In genomic region chr1:155873860-155874259, GRCh38 we compare ENCODE assay signal across 1 cellular context.
TF ChIP-seq lines count a peak whose summit lies in the region.

No MANE protein-coding gene starts in this region.

TF ChIP-seq in HEK293, 187 proteins besides CTCF, POLR2A, EP300 and RAD21 (continued from another document and continues in another):
- TF ChIP-seq PRDM2 (tag by site-specific recombination; IDR thresholded peaks at IDR 0.05; ENCODE audit: borderline replicate concordance) = no peak
- TF ChIP-seq KLF1 (tag by site-specific recombination; IDR thresholded peaks at IDR 0.05) = 0 out of 2 replicates have a peak, but pooled peaks have one; percentile 43
- TF ChIP-seq ZNF785 (tag by site-specific recombination; IDR thresholded peaks at IDR 0.05) = no peak
- no peak for TF ChIP-seq SP3 (tag by site-specific recombination; IDR thresholded peaks at IDR 0.05)
- no peak for TF ChIP-seq ZNF18 (tag by site-specific recombination; IDR thresholded peaks at IDR 0.05)
- TF ChIP-seq ZNF112 (tag by site-specific recombination; IDR thresholded peaks at IDR 0.05) = no peak
- no peak for TF ChIP-seq ZNF184 (tag by site-specific recombination; IDR thresholded peaks at IDR 0.05)
- TF ChIP-seq, protein P1, sequence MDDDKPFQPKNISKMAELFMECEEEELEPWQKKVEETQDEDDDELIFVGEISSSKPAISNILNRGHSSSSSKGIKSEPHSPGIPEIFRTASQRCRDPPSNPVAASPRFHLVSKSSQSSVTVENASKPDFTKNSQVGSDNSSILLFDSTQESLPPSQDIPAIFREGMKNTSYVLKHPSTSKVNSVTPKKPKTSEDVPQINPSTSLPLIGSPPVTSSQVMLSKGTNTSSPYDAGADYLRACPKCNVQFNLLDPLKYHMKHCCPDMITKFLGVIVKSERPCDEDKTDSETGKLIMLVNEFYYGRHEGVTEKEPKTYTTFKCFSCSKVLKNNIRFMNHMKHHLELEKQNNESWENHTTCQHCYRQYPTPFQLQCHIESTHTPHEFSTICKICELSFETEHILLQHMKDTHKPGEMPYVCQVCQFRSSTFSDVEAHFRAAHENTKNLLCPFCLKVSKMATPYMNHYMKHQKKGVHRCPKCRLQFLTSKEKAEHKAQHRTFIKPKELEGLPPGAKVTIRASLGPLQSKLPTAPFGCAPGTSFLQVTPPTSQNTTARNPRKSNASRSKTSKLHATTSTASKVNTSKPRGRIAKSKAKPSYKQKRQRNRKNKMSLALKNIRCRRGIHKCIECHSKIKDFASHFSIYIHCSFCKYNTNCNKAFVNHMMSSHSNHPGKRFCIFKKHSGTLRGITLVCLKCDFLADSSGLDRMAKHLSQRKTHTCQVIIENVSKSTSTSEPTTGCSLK (tag by site-specific recombination; IDR thresholded peaks at IDR 0.05) = no peak
- no peak for TF ChIP-seq ZNF292 (tag by site-specific recombination; IDR thresholded peaks at IDR 0.05; ENCODE audit: borderline replicate concordance, low read depth)
- no peak for TF ChIP-seq ZNF24 (tag by site-specific recombination; IDR thresholded peaks at IDR 0.05)
- no peak for TF ChIP-seq IKZF3 (tag by site-specific recombination; IDR thresholded peaks at IDR 0.05)
- TF ChIP-seq ZNF311 (tag by site-specific recombination; IDR thresholded peaks at IDR 0.05; ENCODE audit: borderline replicate concordance) = no peak
- peak; percentile 63 for TF ChIP-seq SP7 (tag by site-specific recombination; IDR thresholded peaks at IDR 0.05)
- TF ChIP-seq KLF10 (tag by site-specific recombination; IDR thresholded peaks at IDR 0.05) = no peak
- no peak for TF ChIP-seq AEBP2 (tag by site-specific recombination; IDR thresholded peaks at IDR 0.05; ENCODE audit: borderline replicate concordance)
- TF ChIP-seq ZNF558 (tag by site-specific recombination; IDR thresholded peaks at IDR 0.05) = no peak
- TF ChIP-seq ZNF202 (tag by site-specific recombination; IDR thresholded peaks at IDR 0.05; ENCODE audit: borderline replicate concordance) = no peak
- peak; percentile 81; the same call in 1 of the 2 replicates for TF ChIP-seq PRDM6 (tag by site-specific recombination; IDR thresholded peaks at IDR 0.05)
- no peak for TF ChIP-seq ZNF510 (tag by site-specific recombination; IDR thresholded peaks at IDR 0.05; ENCODE audit: insufficient replicate concordance)
- no peak for TF ChIP-seq FEZF1 (tag by site-specific recombination; IDR thresholded peaks at IDR 0.05)
- TF ChIP-seq ZBTB21 (tag by site-specific recombination; IDR thresholded peaks at IDR 0.05) = no peak
- TF ChIP-seq KLF7 (tag by site-specific recombination; IDR thresholded peaks at IDR 0.05; ENCODE audit: borderline replicate concordance) = no peak
- TF ChIP-seq ZNF830 (tag by site-specific recombination; IDR thresholded peaks at IDR 0.05; ENCODE audit: low read depth) = no peak
- TF ChIP-seq KLF9 (tag by site-specific recombination; IDR thresholded peaks at IDR 0.05; ENCODE audit: low read depth) = peak; percentile 27; the same call in 1 of the 2 replicates
- no peak for TF ChIP-seq TCF7L2 (IDR thresholded peaks at IDR 0.05; ENCODE audit: borderline replicate concordance, low read depth, low read length)
- no peak for TF ChIP-seq ZNF302 (tag by site-specific recombination; IDR thresholded peaks at IDR 0.05; ENCODE audit: low read depth)
- no peak for TF ChIP-seq ZNF19 (tag by site-specific recombination; IDR thresholded peaks at IDR 0.05; ENCODE audit: low read depth)
- TF ChIP-seq ZNF350 (tag by site-specific recombination; IDR thresholded peaks at IDR 0.05) = no peak
- TF ChIP-seq PRDM1 (tag by site-specific recombination; IDR thresholded peaks at IDR 0.05) = no peak
- TF ChIP-seq ZNF433 (tag by site-specific recombination; IDR thresholded peaks at IDR 0.05; ENCODE audit: low read depth) = no peak
- no peak for TF ChIP-seq ZNF26 (tag by site-specific recombination; IDR thresholded peaks at IDR 0.05)
- no peak for TF ChIP-seq MYNN (tag by site-specific recombination; IDR thresholded peaks at IDR 0.05; ENCODE audit: borderline replicate concordance)
- no peak for TF ChIP-seq ZNF239 (tag by site-specific recombination; IDR thresholded peaks at IDR 0.05)
- TF ChIP-seq YY2 (tag by site-specific recombination; IDR thresholded peaks at IDR 0.05) = peak; percentile 78; the same call in 1 of the 2 replicates
- TF ChIP-seq ZSCAN18 (tag by site-specific recombination; IDR thresholded peaks at IDR 0.05) = no peak
- TF ChIP-seq, protein P2, sequence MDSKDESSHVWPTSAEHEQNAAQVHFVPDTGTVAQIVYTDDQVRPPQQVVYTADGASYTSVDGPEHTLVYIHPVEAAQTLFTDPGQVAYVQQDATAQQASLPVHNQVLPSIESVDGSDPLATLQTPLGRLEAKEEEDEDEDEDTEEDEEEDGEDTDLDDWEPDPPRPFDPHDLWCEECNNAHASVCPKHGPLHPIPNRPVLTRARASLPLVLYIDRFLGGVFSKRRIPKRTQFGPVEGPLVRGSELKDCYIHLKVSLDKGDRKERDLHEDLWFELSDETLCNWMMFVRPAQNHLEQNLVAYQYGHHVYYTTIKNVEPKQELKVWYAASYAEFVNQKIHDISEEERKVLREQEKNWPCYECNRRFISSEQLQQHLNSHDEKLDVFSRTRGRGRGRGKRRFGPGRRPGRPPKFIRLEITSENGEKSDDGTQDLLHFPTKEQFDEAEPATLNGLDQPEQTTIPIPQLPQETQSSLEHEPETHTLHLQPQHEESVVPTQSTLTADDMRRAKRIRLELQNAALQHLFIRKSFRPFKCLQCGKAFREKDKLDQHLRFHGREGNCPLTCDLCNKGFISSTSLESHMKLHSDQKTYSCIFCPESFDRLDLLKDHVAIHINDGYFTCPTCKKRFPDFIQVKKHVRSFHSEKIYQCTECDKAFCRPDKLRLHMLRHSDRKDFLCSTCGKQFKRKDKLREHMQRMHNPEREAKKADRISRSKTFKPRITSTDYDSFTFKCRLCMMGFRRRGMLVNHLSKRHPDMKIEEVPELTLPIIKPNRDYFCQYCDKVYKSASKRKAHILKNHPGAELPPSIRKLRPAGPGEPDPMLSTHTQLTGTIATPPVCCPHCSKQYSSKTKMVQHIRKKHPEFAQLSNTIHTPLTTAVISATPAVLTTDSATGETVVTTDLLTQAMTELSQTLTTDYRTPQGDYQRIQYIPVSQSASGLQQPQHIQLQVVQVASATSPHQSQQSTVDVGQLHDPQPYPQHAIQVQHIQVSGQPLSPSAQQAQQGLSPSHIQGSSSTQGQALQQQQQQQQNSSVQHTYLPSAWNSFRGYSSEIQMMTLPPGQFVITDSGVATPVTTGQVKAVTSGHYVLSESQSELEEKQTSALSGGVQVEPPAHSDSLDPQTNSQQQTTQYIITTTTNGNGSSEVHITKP (tag by site-specific recombination; IDR thresholded peaks at IDR 0.05) = no peak
- TF ChIP-seq ZNF530 (tag by site-specific recombination; IDR thresholded peaks at IDR 0.05; ENCODE audit: low read depth) = no peak
- no peak for TF ChIP-seq WT1 (tag by site-specific recombination; IDR thresholded peaks at IDR 0.05)
- TF ChIP-seq BCL11B (tag by site-specific recombination; IDR thresholded peaks at IDR 0.05; ENCODE audit: low read depth) = no peak
- no peak for TF ChIP-seq ZSCAN4 (tag by site-specific recombination; IDR thresholded peaks at IDR 0.05)
